12 cellular contexts compared by ENCODE assay signal in genomic region chr6:169097336-169098052, GRCh38.
DNase-seq lines count a peak whose midpoint lies in the region; ATAC-seq and TF ChIP-seq lines count a peak whose summit lies in the region.
"Had no signal": no experiment of that assay in that cellular context is flagged by ENCODE, and none has a peak within 500 bp of the region (broad histone marks: within the 10 kb centered on the region; RNA-seq: fewer than 3 reads in every experiment).

No MANE protein-coding gene starts in this region.

- no peak overlapping the region for H2AFZ ChIP-seq in PC-3 (ENCODE audit: low read length)
- H2AFZ ChIP-seq in neural progenitor cell (replicated peaks), result no peak overlapping the region

- H3K4me3 ChIP-seq in PC-3 (ENCODE audit: low read length) (no peak overlapping the region), neural progenitor cell (no peak overlapping the region), sigmoid colon (no peak overlapping the region)

- H3K27me3 Mint-ChIP-seq in neural progenitor cell (ENCODE audit: insufficient read depth, low read depth), result peaks cover 11% of the 10 kb centered on the region

- ATAC-seq in PC-3 (no peak), HG03108 (IDR thresholded peaks at IDR 0.05; ENCODE audit: unreplicated experiment) (no peak)

- no TSS peak for BruUV-seq in PC-3 (replicated peaks; lab: Mats Ljungman, UMichigan)

- peaks cover 19% of the 10 kb centered on the region for H3K9me3 Mint-ChIP-seq in neural progenitor cell

- TF ChIP-seq POLR2A in sigmoid colon (IDR thresholded peaks at IDR 0.05), result no peak

- H3K27ac Mint-ChIP-seq in neural progenitor cell, result peak overlapping the region; percentile 93

- DNase-seq in AG20443 (ENCODE audit: low spot score), result peak; percentile 74
- peak; percentile 58 for DNase-seq in PC-3
- peak; percentile 82 for DNase-seq in fibroblast of gingiva (ENCODE audit: low read depth)
- DNase-seq in neural progenitor cell (ENCODE audit: low spot score), result peak; percentile 47
- no peak for DNase-seq in sigmoid colon
- DNase-seq in D341Med (ENCODE audit: low spot score), result no peak
- DNase-seq in SK-N-DZ (ENCODE audit: low spot score), result no peak
- DNase-seq: C1 segment of cervical spinal cord; NCI-H524 treated with DMSO at 0.1 percent for 48 hours; stimulated activated naive CD4-positive, alpha-beta T cell; T-helper 1 cell had no signal

- no peaks in the 10 kb centered on the region for H4K20me1 ChIP-seq in PC-3 (ENCODE audit: low read length)
- H4K20me1 ChIP-seq in neural progenitor cell (ENCODE audit: low read depth), result no peaks in the 10 kb centered on the region

- H3K4me2 ChIP-seq in PC-3 (ENCODE audit: low read length) (no peak overlapping the region), neural progenitor cell (no peak overlapping the region)

- H3K9me2 ChIP-seq in PC-3 (replicated peaks; ENCODE audit: low read length), result no peaks in the 10 kb centered on the region

- intact Hi-C loops in PC-3 (cut with micrococcal nuclease) (no loop called here), sigmoid colon (cut with DNase I) (no loop called here)

- H3K79me2 ChIP-seq in PC-3 (ENCODE audit: low read length) (no peaks in the 10 kb centered on the region), neural progenitor cell (ENCODE audit: low read depth) (no peaks in the 10 kb centered on the region)

- H3K4me1 ChIP-seq in PC-3 (ENCODE audit: insufficient read depth, low read length) (0 out of 2 replicates have a peak, but pooled peaks cover 3% of the 10 kb centered on the region), neural progenitor cell (peaks cover 23% of the 10 kb centered on the region), sigmoid colon (peaks cover 0 to 24% (median 8%) of the 10 kb centered on the region in 4 donors)

- H3K9me3 ChIP-seq in PC-3 (ENCODE audit: low read length) (no peaks in the 10 kb centered on the region), neural progenitor cell (ENCODE audit: low read depth) (no peaks in the 10 kb centered on the region), sigmoid colon (no peaks in the 10 kb centered on the region)

- POLR2A ChIA-PET in PC-3 (lab: Charles Lee; ENCODE audit: unreplicated experiment), result no interaction called here

- H3K36me3 ChIP-seq in PC-3 (ENCODE audit: low read depth, low read length) (no peaks in the 10 kb centered on the region), neural progenitor cell (no peaks in the 10 kb centered on the region), sigmoid colon (no peaks in the 10 kb centered on the region)

- CTCF ChIA-PET in PC-3 (lab: Charles Lee), result no interaction called here

- H3K36me3 Mint-ChIP-seq in neural progenitor cell, result no peaks in the 10 kb centered on the region

- no peak overlapping the region for H3K4me3 Mint-ChIP-seq in neural progenitor cell

- 82 to 86% methylated on average over 13 of the region's 13 CpGs for WGBS in sigmoid colon, 2 donors

- H3F3A ChIP-seq in PC-3 (ENCODE audit: low read length, unreplicated experiment), result no peaks in the 10 kb centered on the region
- H3F3A ChIP-seq in neural progenitor cell (ENCODE audit: low read depth), result peaks cover 4% of the 10 kb centered on the region

- H3K9ac ChIP-seq in PC-3 (ENCODE audit: low read length), result no peak overlapping the region
- no peak overlapping the region for H3K9ac ChIP-seq in neural progenitor cell

- no peak for TF ChIP-seq CTCF in PC-3 (conservative IDR thresholded peaks at IDR 0.05; ENCODE audit: low read depth, low read length)
- TF ChIP-seq CTCF in neural progenitor cell (IDR thresholded peaks at IDR 0.05), result no peak
- no peak for TF ChIP-seq CTCF in sigmoid colon (IDR thresholded peaks at IDR 0.05)

- TF ChIP-seq EP300 in sigmoid colon (IDR thresholded peaks at IDR 0.05), result no peak

- H3K4me1 Mint-ChIP-seq in neural progenitor cell, result peaks cover 27% of the 10 kb centered on the region

- H3K27ac ChIP-seq in PC-3 (ENCODE audit: low read length) (no peak overlapping the region), neural progenitor cell (no peak overlapping the region), sigmoid colon (peak overlapping the region in 1 of 4 donors; percentile 10)

- H3K27me3 ChIP-seq in PC-3 (ENCODE audit: low read length) (no peaks in the 10 kb centered on the region), neural progenitor cell (no peaks in the 10 kb centered on the region), sigmoid colon (no peaks in the 10 kb centered on the region)

Comparison
In these comparisons a context has a peak if more than half of its experiments do, and no peak if none do; other contexts are left out.
1. DNase-seq: peak in AG20443 (single experiment), PC-3 (single experiment), fibroblast of gingiva (single experiment) and neural progenitor cell (single experiment); none in sigmoid colon (single experiment), D341Med (single experiment) and SK-N-DZ (single experiment).